ENCODE assay signal across 20 cellular contexts in genomic region chr4:10381146-10381545, GRCh38.
"Had no signal": no experiment of that assay in that cellular context is flagged by ENCODE, and none has a peak within 500 bp of the region (broad histone marks: within the 10 kb centered on the region; RNA-seq: fewer than 3 reads in every experiment).

No MANE protein-coding gene starts in this region.

- H3K27me3 ChIP-seq: heart right ventricle, hepatocyte, left lung, ovary, right atrium auricular region, suprapubic skin, tibial artery, uterus had no signal

- DNase-seq: heart right ventricle; kidney; left colon; left lung; lower lobe of right lung; mesendoderm; naive B cell; ovary; stimulated activated CD4-positive, alpha-beta T cell treated with anti-CD3 and anti-CD28 coated beads, Interleukin-4, amount 100 ng/mL, for 24 hours; stimulated activated naive CD4-positive, alpha-beta T cell; tibial artery; uterus had no signal

- FAIRE-seq: kidney had no signal

- H3K9me3 ChIP-seq: heart right ventricle, left lung, lower lobe of right lung, ovary, right atrium auricular region, suprapubic skin, thoracic aorta, tibial artery, uterus had no signal

- ATAC-seq: heart right ventricle; left colon; left lung; lower lobe of right lung; natural killer cell treated with Interleukin-12 subunit alpha and Interleukin-12 subunit beta and Interleukin-15 and Interleukin-18, amount 100 ng/mL, for 72 hours; sciatic nerve; stimulated activated effector memory CD8-positive, alpha-beta T cell treated with anti-CD3 and anti-CD28 coated beads, Interleukin-12 subunit alpha, Interleukin-12 subunit beta, amount 100 ng/mL, for 72 hours had no signal

- H3K79me2 ChIP-seq: hepatocyte had no signal

- H3K4me3 ChIP-seq: heart right ventricle, hepatocyte, left lung, lower lobe of right lung, ovary, right atrium auricular region, skin epidermis, suprapubic skin, thoracic aorta, tibial artery, uterus had no signal

- H3K4me2 ChIP-seq: hepatocyte had no signal

- H2AFZ ChIP-seq: hepatocyte had no signal

- H3K4me1 ChIP-seq: heart right ventricle, left lung, lower lobe of right lung, right atrium auricular region, suprapubic skin, tibial artery, uterus had no signal

- H3K27ac ChIP-seq: heart right ventricle, hepatocyte, left lung, lower lobe of right lung, ovary, right atrium auricular region, skin epidermis, suprapubic skin, thoracic aorta, tibial artery, uterus had no signal

- H3K36me3 ChIP-seq: heart right ventricle, left lung, lower lobe of right lung, ovary, right atrium auricular region, suprapubic skin, thoracic aorta, tibial artery, uterus had no signal
